In genomic region chr21:26719750-26720149, GRCh38 we compare ENCODE assay signal across 27 cellular contexts.
DNase-seq lines count a peak whose midpoint lies in the region; ATAC-seq and TF ChIP-seq lines count a peak whose summit lies in the region.
"Had no signal": no experiment of that assay in that cellular context is flagged by ENCODE, and none has a peak within 500 bp of the region (broad histone marks: within the 10 kb centered on the region; RNA-seq: fewer than 3 reads in every experiment).

No MANE protein-coding gene starts in this region.

- H3K4me1 ChIP-seq in trophoblast cell (ENCODE audit: control insufficient read depth in 1 of 2, insufficient read depth in 2 of 2, low read length in 2 of 2) (no peaks in the 10 kb centered on the region), gastroesophageal sphincter (peaks cover 0 to 5% (median 0%) of the 10 kb centered on the region in 3 donors)
- no peaks in the 10 kb centered on the region for H3K4me1 ChIP-seq in CD8-positive, alpha-beta T cell (ENCODE audit: insufficient read depth, low read length)
- H3K4me1 ChIP-seq: ascending aorta had no signal

- H4K8ac ChIP-seq in trophoblast cell (ENCODE audit: low read depth, low read length) = no peak overlapping the region

- no peak overlapping the region for H2BK5ac ChIP-seq in trophoblast cell (ENCODE audit: low read depth, low read length, poor library complexity)

- H3K27me3 Mint-ChIP-seq in CD8-positive, alpha-beta T cell (ENCODE audit: low read depth) = peaks cover 6% of the 10 kb centered on the region

- DNase-seq in DMS 273 (lab: John Stamatoyannopoulos, UW; ENCODE audit: unreplicated experiment) = peak; percentile 56
- DNase-seq in DMS 273 treated with DMSO at 0.1 percent for 48 hours (lab: John Stamatoyannopoulos, UW) = no peak
- DNase-seq in NCI-H446 (lab: John Stamatoyannopoulos, UW) = peak; percentile 98
- peak; percentile 89 for DNase-seq in cerebellar cortex (ENCODE audit: low spot score)
- peak in 1 of 2 donors; percentile 22 for DNase-seq in trophoblast cell
- no peak for DNase-seq in stimulated activated CD4-positive, alpha-beta T cell treated with anti-CD3 and anti-CD28 coated beads, Interleukin-2, amount 100 ng/mL, for 24 hours
- no peak for DNase-seq in CD8-positive, alpha-beta T cell
- DNase-seq: activated CD4-positive, alpha-beta T cell treated with anti-CD3 and anti-CD28 coated beads, Interleukin-2, amount 10 ng/mL, durations not matched to agents 7 days and 5 days; DMS79 treated with DMSO at 0.1 percent for 48 hours; effector CD4-positive, alpha-beta T cell; erythroblast; foreskin fibroblast; islet precursor cell; lower lobe of right lung; NCI-H1105; NCI-H2107; NCI-H526 treated with DMSO at 0.1 percent for 48 hours; T-helper 1 cell; upper lobe of left lung had no signal

- no peak for TF ChIP-seq EP300 in gastroesophageal sphincter (IDR thresholded peaks at IDR 0.05)

- H3K4me3 ChIP-seq in trophoblast cell (ENCODE audit: low read depth, low read length) = no peak overlapping the region
- H3K4me3 ChIP-seq in gastroesophageal sphincter = no peak overlapping the region
- H3K4me3 ChIP-seq in CD8-positive, alpha-beta T cell (ENCODE audit: low read depth, low read length) = no peak overlapping the region
- H3K4me3 ChIP-seq: ascending aorta, GM23338, lower lobe of right lung, upper lobe of left lung had no signal

- no peak overlapping the region for H4K91ac ChIP-seq in trophoblast cell (ENCODE audit: low read depth, low read length)

- POLR2A ChIA-PET in CD8-positive, alpha-beta T cell (lab: Charles Lee) = no interaction called here

- TF ChIP-seq CTCF in gastroesophageal sphincter (IDR thresholded peaks at IDR 0.05) = no peak
- no peak for TF ChIP-seq CTCF in CD8-positive, alpha-beta T cell (IDR thresholded peaks at IDR 0.05)

- no peaks in the 10 kb centered on the region for H3K36me3 Mint-ChIP-seq in CD8-positive, alpha-beta T cell
- H3K36me3 Mint-ChIP-seq: activated naive CD4-positive, alpha-beta T cell treated with anti-CD3 and anti-CD28 coated beads, Interleukin-2, amount 50 U/mL, for 24 hours had no signal

- H3K36me3 ChIP-seq in trophoblast cell (ENCODE audit: control insufficient read depth in 1 of 2, insufficient read depth in 2 of 2, low read length in 2 of 2) (no peaks in the 10 kb centered on the region), gastroesophageal sphincter (no peaks in the 10 kb centered on the region)
- no peaks in the 10 kb centered on the region for H3K36me3 ChIP-seq in CD8-positive, alpha-beta T cell (ENCODE audit: insufficient read depth, low read length)
- H3K36me3 ChIP-seq: ascending aorta, lower lobe of right lung, neutrophil, upper lobe of left lung had no signal

- H3K27me3 ChIP-seq in trophoblast cell (ENCODE audit: insufficient read depth, low read length) (no peaks in the 10 kb centered on the region), gastroesophageal sphincter (peaks cover 3% of the 10 kb centered on the region)
- no peaks in the 10 kb centered on the region for H3K27me3 ChIP-seq in CD8-positive, alpha-beta T cell (ENCODE audit: insufficient read depth, low read length)
- H3K27me3 ChIP-seq: ascending aorta, neutrophil, upper lobe of left lung had no signal

- H3K4me3 Mint-ChIP-seq in CD8-positive, alpha-beta T cell = no peak overlapping the region
- H3K4me3 Mint-ChIP-seq: activated CD4-positive, alpha-beta T cell treated with anti-CD3 and anti-CD28 coated beads, Interleukin-2, amount 10 ng/mL, durations not matched to agents 7 days and 5 days; activated naive CD4-positive, alpha-beta T cell treated with anti-CD3 and anti-CD28 coated beads, Interleukin-2, amount 50 U/mL, for 24 hours; GM23338 had no signal

- H2BK12ac ChIP-seq in trophoblast cell (ENCODE audit: low read length) = peak overlapping the region; percentile 3

- no peak overlapping the region for H3K23ac ChIP-seq in trophoblast cell (ENCODE audit: low read length)

- no peak for TF ChIP-seq POLR2A in gastroesophageal sphincter (IDR thresholded peaks at IDR 0.05)

- intact Hi-C loops in CD8-positive, alpha-beta T cell (cut with DNase I, micrococcal nuclease) = loop anchor here (5.0 kb wide), 2 partner anchors 822 to 1112 kb away; partner anchors contain the start of gene MRPL39 (in 1 of the 2)

- no peak overlapping the region for H2AFZ ChIP-seq in trophoblast cell (ENCODE audit: insufficient read depth, low read length, poor library complexity)
- H2AFZ ChIP-seq: GM23338 had no signal

- H3K27ac ChIP-seq in trophoblast cell (ENCODE audit: low read depth, low read length) = no peak overlapping the region
- no peak overlapping the region for H3K27ac ChIP-seq in gastroesophageal sphincter
- no peak overlapping the region for H3K27ac ChIP-seq in CD8-positive, alpha-beta T cell (ENCODE audit: low read depth, low read length)
- H3K27ac ChIP-seq: 22Rv1, ascending aorta, HL-60, lower lobe of right lung, neutrophil, upper lobe of left lung had no signal

- H3K9ac ChIP-seq in trophoblast cell (ENCODE audit: low read length) = no peak overlapping the region

- no peak overlapping the region for H3K18ac ChIP-seq in trophoblast cell (ENCODE audit: low read length)

- H2AK5ac ChIP-seq in trophoblast cell (ENCODE audit: low read length) = no peak overlapping the region

- no peak overlapping the region for H4K12ac ChIP-seq in trophoblast cell (ENCODE audit: low read depth, low read length)

- WGBS in trophoblast cell (ENCODE audit: extremely low coverage, insufficient coverage, insufficient read length) = no CpG with 5 or more reads among the region's 9 CpGs
- WGBS in gastroesophageal sphincter (ENCODE audit: low coverage in 1 of 2), 2 donors = no CpG with 5 or more reads among the region's 9 CpGs

- no peak overlapping the region for H3K4me2 ChIP-seq in trophoblast cell (ENCODE audit: low read length)
- H3K4me2 ChIP-seq: GM23338 had no signal

- H2BK120ac ChIP-seq in trophoblast cell (ENCODE audit: insufficient read depth, low read length, poor library complexity) = no peak overlapping the region

- H3K79me1 ChIP-seq in trophoblast cell (ENCODE audit: low read length) = peaks cover 2% of the 10 kb centered on the region

- ATAC-seq in gastroesophageal sphincter = no peak
- ATAC-seq in CD8-positive, alpha-beta T cell = no peak
- ATAC-seq: GM23338, HepG2, lower lobe of right lung had no signal

- no peaks in the 10 kb centered on the region for H3K4me1 Mint-ChIP-seq in CD8-positive, alpha-beta T cell (ENCODE audit: low read depth)
- H3K4me1 Mint-ChIP-seq: activated CD4-positive, alpha-beta T cell treated with anti-CD3 and anti-CD28 coated beads, Interleukin-2, amount 10 ng/mL, durations not matched to agents 7 days and 5 days; activated naive CD4-positive, alpha-beta T cell treated with anti-CD3 and anti-CD28 coated beads, Interleukin-2, amount 50 U/mL, for 24 hours; GM23338 had no signal

- H3K79me2 ChIP-seq in trophoblast cell (ENCODE audit: control insufficient read depth, insufficient read depth, low read length, poor library complexity) = no peaks in the 10 kb centered on the region

- no peaks in the 10 kb centered on the region for H3K9me3 Mint-ChIP-seq in CD8-positive, alpha-beta T cell
- H3K9me3 Mint-ChIP-seq: activated CD4-positive, alpha-beta T cell treated with anti-CD3 and anti-CD28 coated beads, Interleukin-2, amount 10 ng/mL, durations not matched to agents 7 days and 5 days; activated naive CD4-positive, alpha-beta T cell treated with anti-CD3 and anti-CD28 coated beads, Interleukin-2, amount 50 U/mL, for 24 hours had no signal

- H3K9me3 ChIP-seq in trophoblast cell (ENCODE audit: insufficient read depth, low read depth, low read length) (no peaks in the 10 kb centered on the region), gastroesophageal sphincter (no peaks in the 10 kb centered on the region)
- H3K9me3 ChIP-seq in CD8-positive, alpha-beta T cell (ENCODE audit: low read length) = no peaks in the 10 kb centered on the region
- H3K9me3 ChIP-seq: ascending aorta, lower lobe of right lung, neutrophil, upper lobe of left lung had no signal

- H3K27ac Mint-ChIP-seq in CD8-positive, alpha-beta T cell = no peak overlapping the region
- H3K27ac Mint-ChIP-seq: activated CD4-positive, alpha-beta T cell treated with anti-CD3 and anti-CD28 coated beads, Interleukin-2, amount 10 ng/mL, durations not matched to agents 7 days and 5 days; activated naive CD4-positive, alpha-beta T cell treated with anti-CD3 and anti-CD28 coated beads, Interleukin-2, amount 50 U/mL, for 24 hours; GM23338 had no signal

- no peak overlapping the region for H3K14ac ChIP-seq in trophoblast cell (ENCODE audit: low read length)

- H3K4ac ChIP-seq in trophoblast cell (ENCODE audit: low read depth, low read length) = no peak overlapping the region

- CTCF ChIA-PET in CD8-positive, alpha-beta T cell (lab: Charles Lee) = no interaction called here

Comparison
In these comparisons a context has a peak if more than half of its experiments do, and no peak if none do; other contexts are left out.
1. DNase-seq: peak in DMS 273 (single experiment), NCI-H446 (2 of 2) and cerebellar cortex (single experiment); none in DMS 273 treated with DMSO at 0.1 percent for 48 hours (single experiment), stimulated activated CD4-positive, alpha-beta T cell treated with anti-CD3 and anti-CD28 coated beads, Interleukin-2, amount 100 ng/mL, for 24 hours (0 of 2) and CD8-positive, alpha-beta T cell (0 of 7).